8 cellular contexts compared by ENCODE assay signal in genomic region chr11:76443254-76443935, GRCh38. TPM values are rescaled to one million over a fixed set of nuclear protein-coding genes. Genes with fewer than 3 reads are reported as not detected.
A peak's percentile ranks its signal among the peaks of the same experiment; 100 is the strongest.
DNase-seq lines count a peak whose midpoint lies in the region; ATAC-seq and TF ChIP-seq lines count a peak whose summit lies in the region.

No MANE protein-coding gene starts in this region.

- intact Hi-C loops in heart left ventricle (cut with DNase I) (loop anchor here in 5 of 10 donors (5.0 to 10.0 kb wide), 3 partner anchors 61 to 236 kb away; partner anchors contain the start of genes GVQW3 (in 4 of the 5), THAP12 (in 4 of the 5) and WNT11 (in 1 of the 5)), left cardiac atrium (cut with DNase I) (loop anchor here in 1 of 2 donors (5.0 to 10.0 kb wide), 2 partner anchors 61 to 209 kb away; partner anchors contain the start of genes GVQW3 and THAP12)

- DNase-seq in heart left ventricle (no peak), left cardiac atrium (no peak), kidney epithelial cell (ENCODE audit: low read depth) (no peak), NCI-H1436 treated with DMSO at 0.1 percent for 48 hours (lab: John Stamatoyannopoulos, UW) (no peak), ACHN (no peak)
- no peak for DNase-seq in activated naive CD4-positive, alpha-beta T cell treated with anti-CD3 and anti-CD28 coated beads, Interleukin-2, amount 50 U/mL, for 72 hours (ENCODE audit: low spot score in 2 of 2)

- no peaks in the 10 kb centered on the region for H3K9me3 ChIP-seq in heart left ventricle
- no peaks in the 10 kb centered on the region for H3K9me3 ChIP-seq in thymus (ENCODE audit: control insufficient read depth)

- 32 to 43% (median 38%) methylated on average over 8 of the region's 8 CpGs for WGBS in heart left ventricle, 4 donors
- WGBS in thymus = 62% methylated on average over 8 of the region's 8 CpGs

- H3K9me3 Mint-ChIP-seq in activated naive CD4-positive, alpha-beta T cell treated with anti-CD3 and anti-CD28 coated beads, Interleukin-2, amount 50 U/mL, for 72 hours = no peaks in the 10 kb centered on the region

- H3K36me3 Mint-ChIP-seq in activated naive CD4-positive, alpha-beta T cell treated with anti-CD3 and anti-CD28 coated beads, Interleukin-2, amount 50 U/mL, for 72 hours = peaks cover 23 to 26% of the 10 kb centered on the region in 2 donors

- ATAC-seq in heart left ventricle = no peak
- no peak for ATAC-seq in left cardiac atrium
- ATAC-seq in activated naive CD4-positive, alpha-beta T cell treated with anti-CD3 and anti-CD28 coated beads, Interleukin-2, amount 50 U/mL, for 72 hours = no peak
- no peak for ATAC-seq in HG02798 (IDR thresholded peaks at IDR 0.05; ENCODE audit: poor library complexity, unreplicated experiment)

- peak overlapping the region; percentile 94 to 99 for H3K27ac Mint-ChIP-seq in activated naive CD4-positive, alpha-beta T cell treated with anti-CD3 and anti-CD28 coated beads, Interleukin-2, amount 50 U/mL, for 72 hours

- H3K4me1 ChIP-seq in heart left ventricle (peaks cover 0 to 28% (median 14%) of the 10 kb centered on the region in 12 donors), thymus (ENCODE audit: control insufficient read depth, insufficient read depth, low read length) (peaks cover 12% of the 10 kb centered on the region)

- TF ChIP-seq CTCF in heart left ventricle (IDR thresholded peaks at IDR 0.05) (no peak), kidney epithelial cell (IDR thresholded peaks at IDR 0.05; ENCODE audit: insufficient read depth, low read length, poor library complexity, severe bottlenecking) (no peak)

- no peak for TF ChIP-seq POLR2A in heart left ventricle (IDR thresholded peaks at IDR 0.05)

- in situ Hi-C loops in ACHN (cut with HindIII; ENCODE audit: low pct_ligation_motif_present, low pct_unique_long_range_greater_than_20kb, low sequenced_read_pairs) = no loop called here

- H3K4me3 ChIP-seq in heart left ventricle (peak overlapping the region; percentile 60 to 100 (median 90)), kidney epithelial cell (ENCODE audit: low read depth, low read length) (peak overlapping the region; percentile 99), thymus (ENCODE audit: low read length) (peak overlapping the region; percentile 93)

- no peaks in the 10 kb centered on the region for H3K27me3 ChIP-seq in heart left ventricle
- no peaks in the 10 kb centered on the region for H3K27me3 ChIP-seq in kidney epithelial cell (ENCODE audit: control insufficient read depth, insufficient read depth, low read length)
- H3K27me3 ChIP-seq in thymus (ENCODE audit: control insufficient read depth, insufficient read depth) = no peaks in the 10 kb centered on the region

- peaks cover 0 to 21% (median 16%) of the 10 kb centered on the region in 9 donors for H3K36me3 ChIP-seq in heart left ventricle
- no peaks in the 10 kb centered on the region for H3K36me3 ChIP-seq in kidney epithelial cell (ENCODE audit: control insufficient read depth, insufficient read depth, low read length)
- no peaks in the 10 kb centered on the region for H3K36me3 ChIP-seq in thymus (ENCODE audit: control insufficient read depth, insufficient read depth)

- peak overlapping the region; percentile 5 to 98 (median 92) for H3K27ac ChIP-seq in heart left ventricle
- no peak overlapping the region for H3K27ac ChIP-seq in thymus (ENCODE audit: low read depth)

RNA-seq across cellular contexts. Expression of gene EMSY, which starts 1.4 kb away (rescaled TPM):
- 10 to 100 TPM; 14.5 to 37.6 (median 18.6) TPM for total RNA-seq in heart left ventricle
- polyA plus RNA-seq in heart left ventricle = 10 to 100 TPM in 1 of 2 donors, 1 to 10 TPM in 1; 5.8 to 10.2 TPM
- 10 to 100 TPM; 17.8 to 19.7 TPM for total RNA-seq in left cardiac atrium
- total RNA-seq in activated naive CD4-positive, alpha-beta T cell treated with anti-CD3 and anti-CD28 coated beads, Interleukin-2, amount 50 U/mL, for 72 hours = 10 to 100 TPM; 30.5 to 62.2 TPM
- 15.2 and 32.7 TPM in 2 replicates for total RNA-seq in kidney epithelial cell
- polyA plus RNA-seq in thymus = 9.3 TPM
